In the genomic region with DNA sequence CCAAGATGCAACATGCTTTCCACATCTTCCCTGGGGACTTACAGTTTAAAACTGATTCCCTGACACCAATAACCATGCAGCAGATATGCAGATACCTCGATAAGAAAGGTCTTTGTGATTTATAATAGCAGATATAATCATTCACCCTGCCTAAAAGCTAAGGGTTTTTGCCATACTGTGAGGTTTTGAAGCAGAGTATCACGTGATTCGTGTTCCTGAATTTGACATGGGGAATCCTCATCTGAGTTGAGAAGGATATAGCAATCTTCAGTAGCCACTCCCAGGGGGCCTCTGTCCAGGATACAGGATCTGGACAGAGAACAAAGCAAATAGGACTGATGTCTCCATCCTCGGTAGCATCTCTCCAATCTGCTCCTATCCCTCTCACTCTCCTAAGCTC, we compare ENCODE assay signal across 20 cellular contexts.
DNase-seq lines count a peak whose midpoint lies in the region; ATAC-seq and TF ChIP-seq lines count a peak whose summit lies in the region.
"Had no signal": no experiment of that assay in that cellular context is flagged by ENCODE, and none has a peak within 500 bp of the region (broad histone marks: within the 10 kb centered on the region; RNA-seq: fewer than 3 reads in every experiment).

No MANE protein-coding gene starts in this region.

- no peaks in the 10 kb centered on the region for H3K9me3 ChIP-seq in CD4-positive, CD25-positive, alpha-beta regulatory T cell (ENCODE audit: control insufficient read depth in 2 of 2, low read length in 2 of 2)
- no peaks in the 10 kb centered on the region for H3K9me3 ChIP-seq in CD4-positive, alpha-beta T cell (ENCODE audit: control insufficient read depth, low read length)
- H3K9me3 ChIP-seq in upper lobe of right lung: no peaks in the 10 kb centered on the region
- H3K9me3 ChIP-seq: MG63, SJCRH30 had no signal

- no peak for DNase-seq in CD4-positive, CD25-positive, alpha-beta regulatory T cell
- no peak for DNase-seq in CD4-positive, alpha-beta T cell
- DNase-seq in T-cell: no peak
- DNase-seq in naive thymus-derived CD8-positive, alpha-beta T cell: no peak
- DNase-seq in activated CD4-positive, alpha-beta memory T cell treated with anti-CD3 and anti-CD28 coated beads for 36 hours: no peak
- DNase-seq in upper lobe of right lung: no peak
- DNase-seq: C1 segment of cervical spinal cord, DMS153, KBM-7, MG63, NCI-H1105 treated with DMSO at 0.1 percent for 48 hours, NCI-H146, NCI-H1930, NCI-H446, NCI-H524 treated with DMSO at 0.1 percent for 48 hours, NCI-H774, PC-3, SJCRH30 had no signal

- POLR2A ChIA-PET in CD4-positive, alpha-beta T cell (lab: Charles Lee): interaction anchor here (0.5 to 2.8 kb wide), 6 partner anchors 15 to 132 kb away, joined by 3 to 12 read pairs (median 4); no protein-coding TSS in a partner anchor
- POLR2A ChIA-PET in T-cell (lab: Charles Lee): no interaction called here
- POLR2A ChIA-PET in naive thymus-derived CD8-positive, alpha-beta T cell (lab: Charles Lee): interaction anchor here (1.0 to 3.0 kb wide), 6 partner anchors 16 to 132 kb away, joined by 3 to 14 read pairs (median 4); no protein-coding TSS in a partner anchor
- POLR2A ChIA-PET in activated CD4-positive, alpha-beta memory T cell treated with anti-CD3 and anti-CD28 coated beads for 36 hours (lab: Charles Lee): no interaction called here

- no peaks in the 10 kb centered on the region for H3K36me3 Mint-ChIP-seq in CD4-positive, CD25-positive, alpha-beta regulatory T cell
- H3K36me3 Mint-ChIP-seq in CD4-positive, alpha-beta T cell (ENCODE audit: low read depth): no peaks in the 10 kb centered on the region
- no peaks in the 10 kb centered on the region for H3K36me3 Mint-ChIP-seq in T-cell
- H3K36me3 Mint-ChIP-seq in naive thymus-derived CD8-positive, alpha-beta T cell: no peaks in the 10 kb centered on the region
- H3K36me3 Mint-ChIP-seq in activated CD4-positive, alpha-beta memory T cell treated with anti-CD3 and anti-CD28 coated beads for 36 hours: no peaks in the 10 kb centered on the region

- peak overlapping the region; percentile 0 to 56 (median 20) for H3K4me3 Mint-ChIP-seq in CD4-positive, CD25-positive, alpha-beta regulatory T cell
- no peak overlapping the region for H3K4me3 Mint-ChIP-seq in CD4-positive, alpha-beta T cell
- peak overlapping the region in 1 of 3 donors; percentile 78 for H3K4me3 Mint-ChIP-seq in T-cell
- H3K4me3 Mint-ChIP-seq in naive thymus-derived CD8-positive, alpha-beta T cell: peak overlapping the region in 6 of 10 donors; percentile 5 to 83 (median 61)
- H3K4me3 Mint-ChIP-seq in activated CD4-positive, alpha-beta memory T cell treated with anti-CD3 and anti-CD28 coated beads for 36 hours: no peak overlapping the region

- peaks cover 13 to 58% (median 27%) of the 10 kb centered on the region in 4 donors for H3K4me1 Mint-ChIP-seq in CD4-positive, CD25-positive, alpha-beta regulatory T cell
- peaks cover 62% of the 10 kb centered on the region for H3K4me1 Mint-ChIP-seq in CD4-positive, alpha-beta T cell (ENCODE audit: low read depth)
- H3K4me1 Mint-ChIP-seq in T-cell: peaks cover 48 to 61% (median 57%) of the 10 kb centered on the region in 3 donors
- H3K4me1 Mint-ChIP-seq in naive thymus-derived CD8-positive, alpha-beta T cell: peaks cover 25 to 61% (median 48%) of the 10 kb centered on the region in 4 donors
- peaks cover 39% of the 10 kb centered on the region for H3K4me1 Mint-ChIP-seq in activated CD4-positive, alpha-beta memory T cell treated with anti-CD3 and anti-CD28 coated beads for 36 hours (ENCODE audit: low read depth)

- H3K4me1 ChIP-seq in CD4-positive, CD25-positive, alpha-beta regulatory T cell (ENCODE audit: control insufficient read depth, insufficient read depth, low read length, poor library complexity, severe bottlenecking): peaks cover 39% of the 10 kb centered on the region
- H3K4me1 ChIP-seq in upper lobe of right lung: no peaks in the 10 kb centered on the region

- intact Hi-C loops in CD4-positive, alpha-beta T cell (cut with DNase I, micrococcal nuclease): loop anchor here (5.0 kb wide), 3 partner anchors 99 to 131 kb away; no protein-coding TSS in a partner anchor
- intact Hi-C loops in activated CD4-positive, alpha-beta memory T cell treated with anti-CD3 and anti-CD28 coated beads for 36 hours (cut with micrococcal nuclease): no loop called here
- intact Hi-C loops in upper lobe of right lung (cut with DNase I): no loop called here

- H3K27ac ChIP-seq in CD4-positive, CD25-positive, alpha-beta regulatory T cell (ENCODE audit: insufficient read depth, low read length, poor library complexity, severe bottlenecking): peak overlapping the region; percentile 44
- peak overlapping the region; percentile 61 for H3K27ac ChIP-seq in CD4-positive, alpha-beta T cell (ENCODE audit: low read depth, low read length)
- no peak overlapping the region for H3K27ac ChIP-seq in upper lobe of right lung
- H3K27ac ChIP-seq: SJCRH30 had no signal

- H3K4me3 ChIP-seq in CD4-positive, CD25-positive, alpha-beta regulatory T cell (ENCODE audit: low read depth, low read length): no peak overlapping the region
- no peak overlapping the region for H3K4me3 ChIP-seq in upper lobe of right lung
- H3K4me3 ChIP-seq: MG63, SJCRH30 had no signal

- ATAC-seq in CD4-positive, CD25-positive, alpha-beta regulatory T cell (ENCODE audit: low read depth in 2 of 2): no peak
- ATAC-seq in CD4-positive, alpha-beta T cell (ENCODE audit: poor library complexity): no peak
- ATAC-seq in T-cell (replicated peaks in 1 of 4) (no peak), GM19467 (IDR thresholded peaks at IDR 0.05; ENCODE audit: unreplicated experiment) (no peak), upper lobe of right lung (no peak)
- no peak for ATAC-seq in naive thymus-derived CD8-positive, alpha-beta T cell
- ATAC-seq: HCT116, PC-3 had no signal

- no peak for TF ChIP-seq CTCF in CD4-positive, alpha-beta T cell (IDR thresholded peaks at IDR 0.05)
- TF ChIP-seq CTCF in upper lobe of right lung (IDR thresholded peaks at IDR 0.05): no peak

- H3K27me3 ChIP-seq in CD4-positive, CD25-positive, alpha-beta regulatory T cell (ENCODE audit: control insufficient read depth, insufficient read depth, low read length): no peaks in the 10 kb centered on the region
- H3K27me3 ChIP-seq in CD4-positive, alpha-beta T cell (ENCODE audit: control insufficient read depth, insufficient read depth, low read length): no peaks in the 10 kb centered on the region
- no peaks in the 10 kb centered on the region for H3K27me3 ChIP-seq in upper lobe of right lung

- no peaks in the 10 kb centered on the region for H3K27me3 Mint-ChIP-seq in CD4-positive, CD25-positive, alpha-beta regulatory T cell
- H3K27me3 Mint-ChIP-seq in CD4-positive, alpha-beta T cell: no peaks in the 10 kb centered on the region
- peaks cover 0 to 4% of the 10 kb centered on the region in 2 donors for H3K27me3 Mint-ChIP-seq in T-cell
- H3K27me3 Mint-ChIP-seq in naive thymus-derived CD8-positive, alpha-beta T cell: no peaks in the 10 kb centered on the region
- no peaks in the 10 kb centered on the region for H3K27me3 Mint-ChIP-seq in activated CD4-positive, alpha-beta memory T cell treated with anti-CD3 and anti-CD28 coated beads for 36 hours

- no peaks in the 10 kb centered on the region for H3K9me3 Mint-ChIP-seq in CD4-positive, CD25-positive, alpha-beta regulatory T cell
- no peaks in the 10 kb centered on the region for H3K9me3 Mint-ChIP-seq in CD4-positive, alpha-beta T cell
- no peaks in the 10 kb centered on the region for H3K9me3 Mint-ChIP-seq in T-cell
- H3K9me3 Mint-ChIP-seq in naive thymus-derived CD8-positive, alpha-beta T cell: no peaks in the 10 kb centered on the region
- no peaks in the 10 kb centered on the region for H3K9me3 Mint-ChIP-seq in activated CD4-positive, alpha-beta memory T cell treated with anti-CD3 and anti-CD28 coated beads for 36 hours

- H3K27ac Mint-ChIP-seq in CD4-positive, CD25-positive, alpha-beta regulatory T cell: peak overlapping the region; percentile 72 to 94 (median 91)
- peak overlapping the region; percentile 97 for H3K27ac Mint-ChIP-seq in CD4-positive, alpha-beta T cell
- H3K27ac Mint-ChIP-seq in T-cell: peak overlapping the region; percentile 95 to 98
- peak overlapping the region in 9 of 10 donors; percentile 23 to 98 (median 91) for H3K27ac Mint-ChIP-seq in naive thymus-derived CD8-positive, alpha-beta T cell
- H3K27ac Mint-ChIP-seq in activated CD4-positive, alpha-beta memory T cell treated with anti-CD3 and anti-CD28 coated beads for 36 hours: no peak overlapping the region

- CTCF ChIA-PET in CD4-positive, alpha-beta T cell (lab: Charles Lee): interaction anchor here (1.1 kb wide), 1 partner anchor 295 kb away, joined by 3 read pairs; no protein-coding TSS in a partner anchor
- CTCF ChIA-PET in T-cell (lab: Charles Lee): interaction anchor here (1.3 to 2.3 kb wide), 2 partner anchors 13 kb away, joined by 4 to 7 read pairs; no protein-coding TSS in a partner anchor
- CTCF ChIA-PET in activated CD4-positive, alpha-beta memory T cell treated with anti-CD3 and anti-CD28 coated beads for 36 hours (lab: Charles Lee): interaction anchor here (0.8 kb wide), 1 partner anchor 13 kb away, joined by 4 read pairs; no protein-coding TSS in a partner anchor

- H3K36me3 ChIP-seq in CD4-positive, CD25-positive, alpha-beta regulatory T cell (ENCODE audit: control insufficient read depth, insufficient read depth, low read length): no peaks in the 10 kb centered on the region
- no peaks in the 10 kb centered on the region for H3K36me3 ChIP-seq in upper lobe of right lung
- H3K36me3 ChIP-seq: MG63, SJCRH30 had no signal

Comparison
In these comparisons a context has a peak if more than half of its experiments do, and no peak if none do; other contexts are left out.
1. H3K4me3 Mint-ChIP-seq: peak in CD4-positive, CD25-positive, alpha-beta regulatory T cell (4 of 4) and naive thymus-derived CD8-positive, alpha-beta T cell (6 of 10); none in CD4-positive, alpha-beta T cell (single experiment) and activated CD4-positive, alpha-beta memory T cell treated with anti-CD3 and anti-CD28 coated beads for 36 hours (single experiment).
2. POLR2A ChIA-PET loops: an anchor here in CD4-positive, alpha-beta T cell (0.5 to 2.8 kb wide) and naive thymus-derived CD8-positive, alpha-beta T cell (1.0 to 3.0 kb wide); none called in T-cell and activated CD4-positive, alpha-beta memory T cell treated with anti-CD3 and anti-CD28 coated beads for 36 hours.
3. intact Hi-C loops: an anchor here in CD4-positive, alpha-beta T cell (5.0 kb wide); none called in activated CD4-positive, alpha-beta memory T cell treated with anti-CD3 and anti-CD28 coated beads for 36 hours and upper lobe of right lung.